In the genomic region with DNA sequence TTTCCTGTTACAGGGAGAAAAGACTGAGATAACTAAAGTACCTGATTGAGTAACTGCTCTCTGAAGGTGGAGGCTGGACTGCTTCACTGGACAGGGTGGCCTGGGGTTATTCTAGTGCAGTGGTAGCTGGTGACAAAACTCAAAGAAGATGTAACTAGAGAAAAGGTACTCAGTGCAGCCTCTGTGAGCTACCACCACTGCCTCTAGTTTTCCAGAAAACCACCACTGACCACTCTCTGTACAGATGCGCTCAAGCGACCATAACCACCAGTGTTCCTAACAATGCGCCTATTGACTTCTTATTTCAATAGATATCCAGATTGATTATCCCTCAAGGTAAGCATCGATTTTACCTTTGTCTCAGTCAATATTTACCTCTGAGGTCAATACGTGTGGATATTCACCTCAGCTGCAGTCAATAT, we compare ENCODE assay signal across 24 cellular contexts.
"Had no signal": no experiment of that assay in that cellular context is flagged by ENCODE, and none has a peak within 500 bp of the region (broad histone marks: within the 10 kb centered on the region; RNA-seq: fewer than 3 reads in every experiment).

No MANE protein-coding gene starts in this region.

- H3K27ac ChIP-seq: brain microvascular endothelial cell, cardiac muscle cell, SJCRH30, WERI-Rb-1 had no signal

- DNase-seq: activated CD4-positive, alpha-beta T cell treated with anti-CD3 and anti-CD28 coated beads for 4 hours; activated CD8-positive, alpha-beta memory T cell treated with anti-CD3 and anti-CD28 coated beads, Interleukin-2, amount 50 U/mL, for 4 hours; activated CD8-positive, alpha-beta T cell treated with anti-CD3 and anti-CD28 coated beads for 36 hours; activated gamma-delta T cell treated with Interleukin-2 at 50 U/mL for 16 hours; activated naive CD4-positive, alpha-beta T cell treated with anti-CD3 and anti-CD28 coated beads, Interleukin-2, amount 10 ng/mL, durations not matched to agents 7 days and 5 days; activated naive CD8-positive, alpha-beta T cell treated with anti-CD3 and anti-CD28 coated beads for 36 hours; activated T-cell treated with anti-CD3 and anti-CD28 coated beads, Interleukin-2, amount 50 U/mL, for 72 hours; brain microvascular endothelial cell; cerebellar nuclear complex; MG63; MV-4-11; NCI-H1105; NCI-H1436 treated with DMSO at 0.1 percent for 48 hours; NCI-H1930; NCI-H2171; NCI-H345; NCI-H510A; NCI-H526 treated with DMSO at 0.1 percent for 48 hours; PC-3; SJCRH30; SK-N-SH; T-helper 1 cell; WERI-Rb-1 had no signal

- H3K4me3 ChIP-seq: cardiac muscle cell, MG63, SJCRH30 had no signal

- ATAC-seq: activated CD8-positive, alpha-beta T cell treated with anti-CD3 and anti-CD28 coated beads for 36 hours; activated T-cell treated with anti-CD3 and anti-CD28 coated beads, Interleukin-2, amount 50 U/mL, for 72 hours; PC-3 had no signal

- H3K4me1 ChIP-seq: SJCRH30 had no signal

- H3K36me3 ChIP-seq: brain microvascular endothelial cell, cardiac muscle cell, MG63, SJCRH30, WERI-Rb-1 had no signal

- H3K27me3 ChIP-seq: brain microvascular endothelial cell, cardiac muscle cell, MG63, SJCRH30 had no signal

- H3K9me3 ChIP-seq: MG63, SJCRH30, SK-N-SH had no signal
